ENCODE assay signal across 1 cellular context in the genomic region with DNA sequence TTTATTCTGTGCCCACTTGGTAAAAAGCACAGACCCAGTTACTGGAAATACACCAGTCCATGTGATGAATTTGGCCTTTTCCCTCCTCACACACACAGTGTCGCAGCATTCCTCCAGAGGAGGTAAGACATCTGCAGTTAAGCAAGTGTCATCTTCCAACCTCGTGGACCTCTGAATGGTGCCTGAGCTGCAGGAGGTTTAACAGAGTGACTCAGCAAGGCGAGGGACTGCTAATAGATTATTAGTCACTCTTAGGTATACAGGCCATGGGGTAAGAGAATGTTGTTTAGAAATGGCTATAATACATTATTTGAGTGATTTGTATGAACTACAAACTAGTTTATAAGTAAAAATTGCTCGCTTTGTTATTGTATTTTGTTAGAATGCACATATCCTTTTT.
TF ChIP-seq lines count a peak whose summit lies in the region.

No MANE protein-coding gene starts in this region.

TF ChIP-seq in K562, 482 proteins besides CTCF, POLR2A, EP300 and RAD21 (continued from another document):
- TF ChIP-seq, protein P1, sequence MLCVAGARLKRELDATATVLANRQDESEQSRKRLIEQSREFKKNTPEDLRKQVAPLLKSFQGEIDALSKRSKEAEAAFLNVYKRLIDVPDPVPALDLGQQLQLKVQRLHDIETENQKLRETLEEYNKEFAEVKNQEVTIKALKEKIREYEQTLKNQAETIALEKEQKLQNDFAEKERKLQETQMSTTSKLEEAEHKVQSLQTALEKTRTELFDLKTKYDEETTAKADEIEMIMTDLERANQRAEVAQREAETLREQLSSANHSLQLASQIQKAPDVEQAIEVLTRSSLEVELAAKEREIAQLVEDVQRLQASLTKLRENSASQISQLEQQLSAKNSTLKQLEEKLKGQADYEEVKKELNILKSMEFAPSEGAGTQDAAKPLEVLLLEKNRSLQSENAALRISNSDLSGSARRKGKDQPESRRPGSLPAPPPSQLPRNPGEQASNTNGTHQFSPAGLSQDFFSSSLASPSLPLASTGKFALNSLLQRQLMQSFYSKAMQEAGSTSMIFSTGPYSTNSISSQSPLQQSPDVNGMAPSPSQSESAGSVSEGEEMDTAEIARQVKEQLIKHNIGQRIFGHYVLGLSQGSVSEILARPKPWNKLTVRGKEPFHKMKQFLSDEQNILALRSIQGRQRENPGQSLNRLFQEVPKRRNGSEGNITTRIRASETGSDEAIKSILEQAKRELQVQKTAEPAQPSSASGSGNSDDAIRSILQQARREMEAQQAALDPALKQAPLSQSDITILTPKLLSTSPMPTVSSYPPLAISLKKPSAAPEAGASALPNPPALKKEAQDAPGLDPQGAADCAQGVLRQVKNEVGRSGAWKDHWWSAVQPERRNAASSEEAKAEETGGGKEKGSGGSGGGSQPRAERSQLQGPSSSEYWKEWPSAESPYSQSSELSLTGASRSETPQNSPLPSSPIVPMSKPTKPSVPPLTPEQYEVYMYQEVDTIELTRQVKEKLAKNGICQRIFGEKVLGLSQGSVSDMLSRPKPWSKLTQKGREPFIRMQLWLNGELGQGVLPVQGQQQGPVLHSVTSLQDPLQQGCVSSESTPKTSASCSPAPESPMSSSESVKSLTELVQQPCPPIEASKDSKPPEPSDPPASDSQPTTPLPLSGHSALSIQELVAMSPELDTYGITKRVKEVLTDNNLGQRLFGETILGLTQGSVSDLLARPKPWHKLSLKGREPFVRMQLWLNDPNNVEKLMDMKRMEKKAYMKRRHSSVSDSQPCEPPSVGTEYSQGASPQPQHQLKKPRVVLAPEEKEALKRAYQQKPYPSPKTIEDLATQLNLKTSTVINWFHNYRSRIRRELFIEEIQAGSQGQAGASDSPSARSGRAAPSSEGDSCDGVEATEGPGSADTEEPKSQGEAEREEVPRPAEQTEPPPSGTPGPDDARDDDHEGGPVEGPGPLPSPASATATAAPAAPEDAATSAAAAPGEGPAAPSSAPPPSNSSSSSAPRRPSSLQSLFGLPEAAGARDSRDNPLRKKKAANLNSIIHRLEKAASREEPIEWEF (CRISPR knock-in tag; IDR thresholded peaks at IDR 0.05): no peak
- TF ChIP-seq FOSL1 (tag; conservative IDR thresholded peaks at IDR 0.05) (peak; percentile 77), ZNF431 (CRISPR knock-in tag; IDR thresholded peaks at IDR 0.05) (no peak), ZNF316 (IDR thresholded peaks at IDR 0.05) (peak; percentile 59), L3MBTL2 (IDR thresholded peaks at IDR 0.05) (peak; percentile 49; the same call in 1 of the 2 replicates), JUN (IDR thresholded peaks at IDR 0.05; ENCODE audit: borderline replicate concordance, low read depth, low read length) (0 out of 2 replicates have a peak, but pooled peaks have one; percentile 53), JUN (CRISPR knock-in tag; IDR thresholded peaks at IDR 0.05; ENCODE audit: borderline replicate concordance) (no peak)
- TF ChIP-seq, protein P2, sequence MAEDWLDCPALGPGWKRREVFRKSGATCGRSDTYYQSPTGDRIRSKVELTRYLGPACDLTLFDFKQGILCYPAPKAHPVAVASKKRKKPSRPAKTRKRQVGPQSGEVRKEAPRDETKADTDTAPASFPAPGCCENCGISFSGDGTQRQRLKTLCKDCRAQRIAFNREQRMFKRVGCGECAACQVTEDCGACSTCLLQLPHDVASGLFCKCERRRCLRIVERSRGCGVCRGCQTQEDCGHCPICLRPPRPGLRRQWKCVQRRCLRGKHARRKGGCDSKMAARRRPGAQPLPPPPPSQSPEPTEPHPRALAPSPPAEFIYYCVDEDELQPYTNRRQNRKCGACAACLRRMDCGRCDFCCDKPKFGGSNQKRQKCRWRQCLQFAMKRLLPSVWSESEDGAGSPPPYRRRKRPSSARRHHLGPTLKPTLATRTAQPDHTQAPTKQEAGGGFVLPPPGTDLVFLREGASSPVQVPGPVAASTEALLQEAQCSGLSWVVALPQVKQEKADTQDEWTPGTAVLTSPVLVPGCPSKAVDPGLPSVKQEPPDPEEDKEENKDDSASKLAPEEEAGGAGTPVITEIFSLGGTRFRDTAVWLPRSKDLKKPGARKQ (CRISPR knock-in tag; IDR thresholded peaks at IDR 0.05): no peak
- TF ChIP-seq, protein P3, sequence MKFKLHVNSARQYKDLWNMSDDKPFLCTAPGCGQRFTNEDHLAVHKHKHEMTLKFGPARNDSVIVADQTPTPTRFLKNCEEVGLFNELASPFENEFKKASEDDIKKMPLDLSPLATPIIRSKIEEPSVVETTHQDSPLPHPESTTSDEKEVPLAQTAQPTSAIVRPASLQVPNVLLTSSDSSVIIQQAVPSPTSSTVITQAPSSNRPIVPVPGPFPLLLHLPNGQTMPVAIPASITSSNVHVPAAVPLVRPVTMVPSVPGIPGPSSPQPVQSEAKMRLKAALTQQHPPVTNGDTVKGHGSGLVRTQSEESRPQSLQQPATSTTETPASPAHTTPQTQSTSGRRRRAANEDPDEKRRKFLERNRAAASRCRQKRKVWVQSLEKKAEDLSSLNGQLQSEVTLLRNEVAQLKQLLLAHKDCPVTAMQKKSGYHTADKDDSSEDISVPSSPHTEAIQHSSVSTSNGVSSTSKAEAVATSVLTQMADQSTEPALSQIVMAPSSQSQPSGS (CRISPR knock-in tag; IDR thresholded peaks at IDR 0.05): no peak
- TF ChIP-seq, protein P4, sequence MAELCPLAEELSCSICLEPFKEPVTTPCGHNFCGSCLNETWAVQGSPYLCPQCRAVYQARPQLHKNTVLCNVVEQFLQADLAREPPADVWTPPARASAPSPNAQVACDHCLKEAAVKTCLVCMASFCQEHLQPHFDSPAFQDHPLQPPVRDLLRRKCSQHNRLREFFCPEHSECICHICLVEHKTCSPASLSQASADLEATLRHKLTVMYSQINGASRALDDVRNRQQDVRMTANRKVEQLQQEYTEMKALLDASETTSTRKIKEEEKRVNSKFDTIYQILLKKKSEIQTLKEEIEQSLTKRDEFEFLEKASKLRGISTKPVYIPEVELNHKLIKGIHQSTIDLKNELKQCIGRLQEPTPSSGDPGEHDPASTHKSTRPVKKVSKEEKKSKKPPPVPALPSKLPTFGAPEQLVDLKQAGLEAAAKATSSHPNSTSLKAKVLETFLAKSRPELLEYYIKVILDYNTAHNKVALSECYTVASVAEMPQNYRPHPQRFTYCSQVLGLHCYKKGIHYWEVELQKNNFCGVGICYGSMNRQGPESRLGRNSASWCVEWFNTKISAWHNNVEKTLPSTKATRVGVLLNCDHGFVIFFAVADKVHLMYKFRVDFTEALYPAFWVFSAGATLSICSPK (IDR thresholded peaks at IDR 0.05; ENCODE audit: borderline replicate concordance): no peak
